ENCODE assay signal across 26 cellular contexts in genomic region chr2:174085781-174086180, GRCh38.
"Had no signal": no experiment of that assay in that cellular context is flagged by ENCODE, and none has a peak within 500 bp of the region (broad histone marks: within the 10 kb centered on the region; RNA-seq: fewer than 3 reads in every experiment).

No MANE protein-coding gene starts in this region.

- H3K4me3 ChIP-seq: coronary artery, esophagus muscularis mucosa, gastrocnemius medialis had no signal

- ATAC-seq: activated CD4-positive, alpha-beta T cell treated with anti-CD3 and anti-CD28 coated beads for 36 hours; activated T-cell treated with anti-CD3 and anti-CD28 coated beads, Interleukin-2, amount 50 U/mL, for 4 hours; activated T-helper 17 cell treated with anti-CD3 and anti-CD28 coated beads, Interleukin-2, amount 50 U/mL, for 72 hours; effector memory CD8-positive, alpha-beta T cell; foreskin keratinocyte; gastrocnemius medialis had no signal

- H3K9me3 Mint-ChIP-seq: activated CD4-positive, alpha-beta memory T cell treated with anti-CD3 and anti-CD28 coated beads, Interleukin-2, amount 10 ng/mL, durations not matched to agents 7 days and 5 days; activated CD4-positive, alpha-beta T cell treated with anti-CD3 and anti-CD28 coated beads, Interleukin-2, amount 10 ng/mL, durations not matched to agents 24 days and 14 days; activated T-cell treated with anti-CD3 and anti-CD28 coated beads, Interleukin-2, amount 50 U/mL, for 4 hours; activated T-helper 17 cell treated with anti-CD3 and anti-CD28 coated beads, Interleukin-2, amount 50 U/mL, for 72 hours; central memory CD8-positive, alpha-beta T cell; dendritic cell treated with granulocyte-macrophage colony-stimulating factor and Interleukin-4, amounts not matched to agents 40 ng/mL and 50 ng/mL, for 4 days; effector memory CD8-positive, alpha-beta T cell had no signal

- H3K4me1 Mint-ChIP-seq: activated CD4-positive, alpha-beta memory T cell treated with anti-CD3 and anti-CD28 coated beads, Interleukin-2, amount 10 ng/mL, durations not matched to agents 7 days and 5 days; activated CD4-positive, alpha-beta T cell treated with anti-CD3 and anti-CD28 coated beads for 36 hours; activated CD4-positive, alpha-beta T cell treated with anti-CD3 and anti-CD28 coated beads, Interleukin-2, amount 10 ng/mL, durations not matched to agents 24 days and 14 days; activated T-helper 17 cell treated with anti-CD3 and anti-CD28 coated beads, Interleukin-2, amount 50 U/mL, for 72 hours; central memory CD8-positive, alpha-beta T cell had no signal

- H3K36me3 ChIP-seq: brain microvascular endothelial cell, gastrocnemius medialis had no signal

- H3K27ac ChIP-seq: brain microvascular endothelial cell, coronary artery, esophagus muscularis mucosa, foreskin keratinocyte, gastrocnemius medialis had no signal

- H3K27me3 ChIP-seq: brain microvascular endothelial cell, esophagus muscularis mucosa, foreskin keratinocyte, gastrocnemius medialis had no signal

- H3K4me1 ChIP-seq: esophagus muscularis mucosa, foreskin keratinocyte, gastrocnemius medialis had no signal

- H3K27ac Mint-ChIP-seq: activated CD4-positive, alpha-beta memory T cell treated with anti-CD3 and anti-CD28 coated beads, Interleukin-2, amount 10 ng/mL, durations not matched to agents 7 days and 5 days; activated CD4-positive, alpha-beta T cell treated with anti-CD3 and anti-CD28 coated beads for 36 hours; activated CD4-positive, alpha-beta T cell treated with anti-CD3 and anti-CD28 coated beads, Interleukin-2, amount 10 ng/mL, durations not matched to agents 24 days and 14 days; activated naive CD8-positive, alpha-beta T cell; activated T-helper 17 cell treated with anti-CD3 and anti-CD28 coated beads, Interleukin-2, amount 50 U/mL, for 72 hours; dendritic cell treated with granulocyte-macrophage colony-stimulating factor and Interleukin-4, amounts not matched to agents 40 ng/mL and 50 ng/mL, for 4 days; effector memory CD8-positive, alpha-beta T cell had no signal

- H3K27me3 Mint-ChIP-seq: activated CD4-positive, alpha-beta memory T cell treated with anti-CD3 and anti-CD28 coated beads, Interleukin-2, amount 10 ng/mL, durations not matched to agents 7 days and 5 days; activated CD4-positive, alpha-beta T cell treated with anti-CD3 and anti-CD28 coated beads for 36 hours; activated CD4-positive, alpha-beta T cell treated with anti-CD3 and anti-CD28 coated beads, Interleukin-2, amount 10 ng/mL, durations not matched to agents 24 days and 14 days; activated naive CD8-positive, alpha-beta T cell; activated T-helper 17 cell treated with anti-CD3 and anti-CD28 coated beads, Interleukin-2, amount 50 U/mL, for 72 hours; central memory CD8-positive, alpha-beta T cell; dendritic cell treated with granulocyte-macrophage colony-stimulating factor and Interleukin-4, amounts not matched to agents 40 ng/mL and 50 ng/mL, for 4 days; effector memory CD8-positive, alpha-beta T cell had no signal

- DNase-seq: activated CD4-positive, alpha-beta memory T cell treated with anti-CD3 and anti-CD28 coated beads, Interleukin-2, amount 10 ng/mL, durations not matched to agents 7 days and 5 days; activated CD4-positive, alpha-beta T cell treated with anti-CD3 and anti-CD28 coated beads for 36 hours; activated CD4-positive, alpha-beta T cell treated with anti-CD3 and anti-CD28 coated beads, Interleukin-2, amount 10 ng/mL, durations not matched to agents 24 days and 14 days; activated CD4-positive, CD25-positive, alpha-beta regulatory T cell; activated CD4-positive, CD25-positive, alpha-beta regulatory T cell treated with anti-CD3 and anti-CD28 coated beads, Interleukin-2, amount 50 U/mL, for 72 hours; activated effector memory CD4-positive, alpha-beta T cell treated with Interleukin-2 at 50 U/mL for 16 hours; activated gamma-delta T cell treated with Interleukin-2 at 50 U/mL for 16 hours; activated naive CD4-positive, alpha-beta T cell treated with anti-CD3 and anti-CD28 coated beads, Interleukin-2, amount 50 U/mL, for 16 hours; activated naive CD4-positive, alpha-beta T cell treated with Interleukin-2 at 50 U/mL for 16 hours; activated T-cell treated with anti-CD3 and anti-CD28 coated beads, Interleukin-2, amount 50 U/mL, for 4 hours; amniotic stem cell; anterior cingulate cortex; brain microvascular endothelial cell; effector CD4-positive, alpha-beta T cell; effector memory CD8-positive, alpha-beta T cell; erythroblast; foreskin keratinocyte; gastrocnemius medialis; glutamatergic neuron; T-helper 2 cell had no signal

- H3K9me3 ChIP-seq: esophagus muscularis mucosa, gastrocnemius medialis had no signal

- H3K4me3 Mint-ChIP-seq: activated CD4-positive, alpha-beta memory T cell treated with anti-CD3 and anti-CD28 coated beads, Interleukin-2, amount 10 ng/mL, durations not matched to agents 7 days and 5 days; activated CD4-positive, alpha-beta T cell treated with anti-CD3 and anti-CD28 coated beads for 36 hours; activated CD4-positive, alpha-beta T cell treated with anti-CD3 and anti-CD28 coated beads, Interleukin-2, amount 10 ng/mL, durations not matched to agents 24 days and 14 days; activated naive CD8-positive, alpha-beta T cell; activated T-cell treated with anti-CD3 and anti-CD28 coated beads, Interleukin-2, amount 50 U/mL, for 4 hours; activated T-helper 17 cell treated with anti-CD3 and anti-CD28 coated beads, Interleukin-2, amount 50 U/mL, for 72 hours; central memory CD8-positive, alpha-beta T cell; dendritic cell treated with granulocyte-macrophage colony-stimulating factor and Interleukin-4, amounts not matched to agents 40 ng/mL and 50 ng/mL, for 4 days; effector memory CD8-positive, alpha-beta T cell had no signal
